Comparison of ENCODE assay signal across 12 cellular contexts in genomic region chr6:135146160-135146920, GRCh38. TPM values are rescaled to one million over a fixed set of nuclear protein-coding genes. Genes with fewer than 3 reads are reported as not detected.
DNase-seq lines count a peak whose midpoint lies in the region; ATAC-seq, FAIRE-seq and TF ChIP-seq lines count a peak whose summit lies in the region.
"Had no signal": no experiment of that assay in that cellular context is flagged by ENCODE, and none has a peak within 500 bp of the region (broad histone marks: within the 10 kb centered on the region; RNA-seq: fewer than 3 reads in every experiment).

No MANE protein-coding gene starts in this region.

- H3K9me3 ChIP-seq in MG63, result 0 out of 2 replicates have a peak, but pooled peaks cover 2% of the 10 kb centered on the region
- H3K9me3 ChIP-seq in mucosa of descending colon, result no peaks in the 10 kb centered on the region
- H3K9me3 ChIP-seq in tibial artery, result no peaks in the 10 kb centered on the region
- no peaks in the 10 kb centered on the region for H3K9me3 ChIP-seq in adrenal gland (replicated peaks in 1 of 3)
- H3K9me3 ChIP-seq: thoracic aorta had no signal

- H3K27me3 Mint-ChIP-seq in activated naive CD8-positive, alpha-beta T cell treated with anti-CD3 and anti-CD28 coated beads for 36 hours, result no peaks in the 10 kb centered on the region

- FAIRE-seq in GM12892 (lab: Jason Lieb, UNC), result peak; percentile 9

- H3K4me1 Mint-ChIP-seq in activated naive CD8-positive, alpha-beta T cell treated with anti-CD3 and anti-CD28 coated beads for 36 hours, result peaks cover 54% of the 10 kb centered on the region

- H3K4me3 Mint-ChIP-seq in activated naive CD8-positive, alpha-beta T cell treated with anti-CD3 and anti-CD28 coated beads for 36 hours, result no peak overlapping the region

- WGBS in adrenal gland, 4 donors, result 91 to 94% (median 93%) methylated on average over 7 of the region's 7 CpGs

- DNase-seq in GM12892 (ENCODE audit: insufficient read length), result no peak
- peak; percentile 24 for DNase-seq in MG63
- DNase-seq in activated naive CD8-positive, alpha-beta T cell treated with anti-CD3 and anti-CD28 coated beads for 36 hours, result no peak
- no peak for DNase-seq in mucosa of descending colon
- no peak for DNase-seq in NK-92 treated with Interleukin-12 subunit alpha and Interleukin-12 subunit beta, amount 100 ng/mL, for 24 hours (lab: John Stamatoyannopoulos, UW)
- no peak for DNase-seq in tibial artery
- no peak for DNase-seq in adrenal gland
- DNase-seq: activated CD4-positive, alpha-beta T cell treated with anti-CD3 and anti-CD28 coated beads for 1 hour; caudate nucleus; RPMI8226 had no signal

- H3K27ac Mint-ChIP-seq in activated naive CD8-positive, alpha-beta T cell treated with anti-CD3 and anti-CD28 coated beads for 36 hours, result peak overlapping the region; percentile 93

- H3K27ac ChIP-seq in tibial artery, result no peak overlapping the region
- no peak overlapping the region for H3K27ac ChIP-seq in adrenal gland
- H3K27ac ChIP-seq: thoracic aorta had no signal

- peak; percentile 37 for ATAC-seq in mucosa of descending colon

- H3K4me3 ChIP-seq in MG63 (no peak overlapping the region), mucosa of descending colon (no peak overlapping the region), tibial artery (no peak overlapping the region), adrenal gland (no peak overlapping the region)

- TF ChIP-seq POLR2A in GM12892 (IDR thresholded peaks at IDR 0.05; ENCODE audit: low read depth, low read length) (no peak), adrenal gland (IDR thresholded peaks at IDR 0.05) (no peak)

- H3K36me3 Mint-ChIP-seq in activated naive CD8-positive, alpha-beta T cell treated with anti-CD3 and anti-CD28 coated beads for 36 hours, result peaks cover 5% of the 10 kb centered on the region

- peaks cover 4% of the 10 kb centered on the region for H3K9me3 Mint-ChIP-seq in activated naive CD8-positive, alpha-beta T cell treated with anti-CD3 and anti-CD28 coated beads for 36 hours

- no peaks in the 10 kb centered on the region for H3K36me3 ChIP-seq in MG63
- H3K36me3 ChIP-seq in mucosa of descending colon (ENCODE audit: low read depth), result no peaks in the 10 kb centered on the region
- no peaks in the 10 kb centered on the region for H3K36me3 ChIP-seq in tibial artery
- H3K36me3 ChIP-seq in adrenal gland (replicated peaks in 1 of 2), result no peaks in the 10 kb centered on the region
- H3K36me3 ChIP-seq: thoracic aorta had no signal

- intact Hi-C loops in mucosa of descending colon (cut with DNase I, micrococcal nuclease) (no loop called here), tibial artery (cut with DNase I; ENCODE audit: low total_unique reads) (no loop called here), adrenal gland (cut with DNase I) (loop anchor here in 1 of 2 donors (10.0 kb wide), 1 partner anchor 278 kb away; no protein-coding TSS in a partner anchor)

- H3K4me1 ChIP-seq in mucosa of descending colon (ENCODE audit: low read depth), result no peaks in the 10 kb centered on the region
- H3K4me1 ChIP-seq in tibial artery, result no peaks in the 10 kb centered on the region
- H3K4me1 ChIP-seq in adrenal gland (replicated peaks in 1 of 2), result no peaks in the 10 kb centered on the region

- H3K27me3 ChIP-seq in MG63 (no peaks in the 10 kb centered on the region; the same call in 1 of the 2 replicates), tibial artery (no peaks in the 10 kb centered on the region), adrenal gland (no peaks in the 10 kb centered on the region)

- no peak for TF ChIP-seq CTCF in mucosa of descending colon (IDR thresholded peaks at IDR 0.05)
- TF ChIP-seq CTCF in tibial artery (IDR thresholded peaks at IDR 0.05), result no peak
- TF ChIP-seq CTCF in adrenal gland (IDR thresholded peaks at IDR 0.05), result no peak

RNA-seq across cellular contexts. Expression of gene MYB, which starts 34.8 kb away (rescaled TPM):
- polyA plus RNA-seq in GM12892 (2012; ENCODE audit: missing spikeins), result 34.5 TPM
- 1.5 TPM in 1 of 2 replicates, not detected in the other for total RNA-seq in MG63 (2014; rRNA removed; shearing (Covaris generic); ENCODE audit: low replicate concordance)
- total RNA-seq in activated naive CD8-positive, alpha-beta T cell treated with anti-CD3 and anti-CD28 coated beads for 36 hours, result 10 to 100 TPM; 36.6 to 37.2 TPM
- 10 to 100 TPM; 26.5 to 82.8 (median 56.3) TPM for total RNA-seq in mucosa of descending colon
- 10 to 100 TPM in 1 of 8 donors, 1 to 10 TPM in 2, under 1 TPM in 5; 0.14 to 11.8 (median 0.53) TPM for total RNA-seq in adrenal gland
- 1 to 10 TPM in 1 of 3 donors, under 1 TPM in 2; 0.72 to 1.3 (median 0.75) TPM for polyA plus RNA-seq in adrenal gland
- total RNA-seq: MCF 10A, thoracic aorta had no signal
